Comparison of ENCODE assay signal across 33 cellular contexts in genomic region chr2:176699098-176699497, GRCh38.
"Had no signal": no experiment of that assay in that cellular context is flagged by ENCODE, and none has a peak within 500 bp of the region (broad histone marks: within the 10 kb centered on the region; RNA-seq: fewer than 3 reads in every experiment).

No MANE protein-coding gene starts in this region.

- DNase-seq: activated CD4-positive, alpha-beta memory T cell treated with anti-CD3 and anti-CD28 coated beads, Interleukin-2, amount 10 ng/mL, durations not matched to agents 7 days and 5 days; activated CD4-positive, alpha-beta T cell treated with anti-CD3 and anti-CD28 coated beads for 1 hour; activated CD4-positive, alpha-beta T cell treated with anti-CD3 and anti-CD28 coated beads for 48 hours; activated CD4-positive, CD25-positive, alpha-beta regulatory T cell; activated CD8-positive, alpha-beta memory T cell treated with anti-CD3 and anti-CD28 coated beads for 24 hours; activated CD8-positive, alpha-beta memory T cell treated with anti-CD3 and anti-CD28 coated beads, Interleukin-2, amount 10 ng/mL, durations not matched to agents 7 days and 5 days; activated CD8-positive, alpha-beta memory T cell treated with anti-CD3 and anti-CD28 coated beads, Interleukin-2, amount 50 U/mL, for 48 hours; activated effector memory CD4-positive, alpha-beta T cell treated with Interleukin-2 at 50 U/mL for 16 hours; activated naive CD4-positive, alpha-beta T cell treated with anti-CD3 and anti-CD28 coated beads, Interleukin-2, amount 10 ng/mL, durations not matched to agents 7 days and 5 days; activated naive CD8-positive, alpha-beta T cell treated with anti-CD3 and anti-CD28 coated beads, Interleukin-2, amount 50 U/mL, for 24 hours; activated T-cell treated with anti-CD3 and anti-CD28 coated beads, Interleukin-2, amount 50 U/mL, for 48 hours; anterior cingulate cortex; NCI-H1092 treated with DMSO at 0.1 percent for 48 hours; NCI-H1417; NCI-H146; NCI-H187; NCI-H2029 treated with DMSO at 0.1 percent for 48 hours; NCI-H2107; NCI-H226; NCI-H446 treated with DMSO at 0.1 percent for 48 hours; NCI-H526; NCI-H748 treated with DMSO at 0.1 percent for 48 hours; NK-92 treated with Interleukin-12 subunit alpha and Interleukin-12 subunit beta, amount 100 ng/mL, for 24 hours; PC-3; Peyer's patch; RPMI8226; SHP77 treated with DMSO at 0.1 percent for 48 hours; SW 1271; T-helper 1 cell; T-helper 2 cell; T-helper 9 cell; WERI-Rb-1 had no signal

- FAIRE-seq: bronchial epithelial cell had no signal

- ATAC-seq: activated CD8-positive, alpha-beta memory T cell treated with anti-CD3 and anti-CD28 coated beads, Interleukin-2, amount 10 ng/mL, durations not matched to agents 7 days and 5 days; activated naive CD8-positive, alpha-beta T cell treated with anti-CD3 and anti-CD28 coated beads, Interleukin-2, amount 50 U/mL, for 24 hours; PC-3 had no signal
